Comparison of ENCODE assay signal across 1 cellular context in genomic region chr2:101717041-101717817, GRCh38.
TF ChIP-seq lines count a peak whose summit lies in the region.

No MANE protein-coding gene starts in this region.

TF ChIP-seq in SK-N-SH treated with all-trans-retinoic acid at 6 μM for 48 hours, 23 proteins besides CTCF, POLR2A, EP300 and RAD21 (continued from another document):
- TF ChIP-seq CSRNP3 (CRISPR knock-in tag; IDR thresholded peaks at IDR 0.05) (no peak), ZFP3 (CRISPR knock-in tag; IDR thresholded peaks at IDR 0.05) (no peak), ESRRG (CRISPR knock-in tag; IDR thresholded peaks at IDR 0.05) (no peak)
